12 cellular contexts compared by ENCODE assay signal in genomic region chr1:144560057-144560716, GRCh38. TPM values are rescaled to one million over a fixed set of nuclear protein-coding genes. Genes with fewer than 3 reads are reported as not detected.
A peak's percentile ranks its signal among the peaks of the same experiment; 100 is the strongest.
DNase-seq lines count a peak whose midpoint lies in the region; ATAC-seq and TF ChIP-seq lines count a peak whose summit lies in the region.
"Not testable (repeated sequence)": the region's sequence is repeated elsewhere in the genome, so short reads cannot be mapped to it uniquely, and the experiment has no call there.
"Had no signal": no experiment of that assay in that cellular context is flagged by ENCODE, and none has a peak within 500 bp of the region (broad histone marks: within the 10 kb centered on the region; RNA-seq: fewer than 3 reads in every experiment).

No MANE protein-coding gene starts in this region.

- peak overlapping the region; percentile 73 for H3K4me3 Mint-ChIP-seq in MCF 10A (ENCODE audit: unreplicated experiment)
- H3K4me3 Mint-ChIP-seq in stimulated activated memory B cell treated with anti-CD40 and anti-IgM and Interleukin-4, amounts not matched to agents 10 μg/mL and 1 μg/mL and 100 μg/mL, for 72 hours, result peak overlapping the region; percentile 41

- POLR2A ChIA-PET in MCF 10A (lab: Yijun Ruan, JAX), result interaction anchor here (0.9 to 1.4 kb wide), 2 partner anchors 8 to 9 kb away, joined by 3 to 12 read pairs; no protein-coding TSS in a partner anchor

- ATAC-seq in GM21423 (IDR thresholded peaks at IDR 0.05; ENCODE audit: unreplicated experiment), result peak; percentile 94
- ATAC-seq in HG03039 (IDR thresholded peaks at IDR 0.05; ENCODE audit: unreplicated experiment), result peak; percentile 92
- peak; percentile 97 for ATAC-seq in stimulated activated memory B cell treated with anti-CD40 and anti-IgM and Interleukin-4, amounts not matched to agents 10 μg/mL and 1 μg/mL and 100 μg/mL, for 72 hours

- intact Hi-C loops in MCF 10A (cut with micrococcal nuclease), result not testable (repeated sequence)

- BruUV-seq in MCF 10A (replicated peaks; lab: Mats Ljungman, UMichigan), result TSS peak; percentile 99

- H3K36me3 Mint-ChIP-seq in MCF 10A (ENCODE audit: insufficient read depth, unreplicated experiment); stimulated activated memory B cell treated with anti-CD40 and anti-IgM and Interleukin-4, amounts not matched to agents 10 μg/mL and 1 μg/mL and 100 μg/mL, for 72 hours: not testable (repeated sequence)

- H2AK5ac ChIP-seq in mesenchymal stem cell (ENCODE audit: low read length, severe bottlenecking), result not testable (repeated sequence)

- not testable (repeated sequence) for H3K23ac ChIP-seq in mesenchymal stem cell (ENCODE audit: low read length in 2 of 2)

- H2BK12ac ChIP-seq in mesenchymal stem cell (ENCODE audit: low read length in 2 of 2), result not testable (repeated sequence)

- not testable (repeated sequence) for H3K4ac ChIP-seq in mesenchymal stem cell (ENCODE audit: low read depth in 1 of 2, low read length in 2 of 2)

- not testable (repeated sequence) for H3K9me3 ChIP-seq in ES-I3 (ENCODE audit: control insufficient read depth, insufficient read depth, low read length); mesenchymal stem cell (ENCODE audit: control insufficient read depth, low read length)

- not testable (repeated sequence) for H2BK120ac ChIP-seq in mesenchymal stem cell (ENCODE audit: low read depth, low read length)

- CTCF ChIA-PET in MCF 10A (lab: Yijun Ruan, JAX), result not testable (repeated sequence)

- H3K79me1 ChIP-seq in mesenchymal stem cell (replicated peaks; ENCODE audit: low read length, poor library complexity, severe bottlenecking), result not testable (repeated sequence)

- H2AFZ ChIP-seq in mesenchymal stem cell (ENCODE audit: low read depth, low read length), result not testable (repeated sequence)

- not testable (repeated sequence) for H3K9me3 Mint-ChIP-seq in MCF 10A (ENCODE audit: unreplicated experiment); stimulated activated memory B cell treated with anti-CD40 and anti-IgM and Interleukin-4, amounts not matched to agents 10 μg/mL and 1 μg/mL and 100 μg/mL, for 72 hours

- H3K36me3 ChIP-seq in ES-I3 (ENCODE audit: insufficient read depth, low read length); mesenchymal stem cell (ENCODE audit: control insufficient read depth in 1 of 2, insufficient read depth in 2 of 2, low read depth in 1 of 2, low read length in 2 of 2): not testable (repeated sequence)

- H3K9ac ChIP-seq in ES-I3 (ENCODE audit: low read depth, low read length), result 0 out of 2 replicates have a peak overlapping the region, but pooled peaks have one; percentile 15
- H3K9ac ChIP-seq in mesenchymal stem cell (ENCODE audit: low read length), result not testable (repeated sequence)

- not testable (repeated sequence) for H2BK15ac ChIP-seq in mesenchymal stem cell (ENCODE audit: low read depth, poor library complexity, severe bottlenecking)

- not testable (repeated sequence) for H3K4me1 ChIP-seq in ES-I3 (ENCODE audit: insufficient read depth, low read length); mesenchymal stem cell (ENCODE audit: control insufficient read depth, insufficient read depth, low read depth, low read length)

- not testable (repeated sequence) for H3K18ac ChIP-seq in mesenchymal stem cell (ENCODE audit: low read depth in 1 of 2, low read length in 2 of 2)

- H3K27ac Mint-ChIP-seq in MCF 10A (ENCODE audit: low read depth, unreplicated experiment), result peak overlapping the region; percentile 100
- peak overlapping the region; percentile 98 for H3K27ac Mint-ChIP-seq in stimulated activated memory B cell treated with anti-CD40 and anti-IgM and Interleukin-4, amounts not matched to agents 10 μg/mL and 1 μg/mL and 100 μg/mL, for 72 hours

- not testable (repeated sequence) for H3K27me3 Mint-ChIP-seq in MCF 10A (ENCODE audit: insufficient read depth, unreplicated experiment); stimulated activated memory B cell treated with anti-CD40 and anti-IgM and Interleukin-4, amounts not matched to agents 10 μg/mL and 1 μg/mL and 100 μg/mL, for 72 hours

- peak; percentile 25 for DNase-seq in MV-4-11 (lab: John Stamatoyannopoulos, UW)
- DNase-seq in activated CD4-positive, alpha-beta T cell treated with anti-CD3 and anti-CD28 coated beads for 48 hours, result peak; percentile 67
- not testable (repeated sequence) for DNase-seq in MCF 10A (ENCODE audit: unreplicated experiment); mesenchymal stem cell

- H3K27ac ChIP-seq in mesenchymal stem cell (ENCODE audit: low read length, poor library complexity, severe bottlenecking), result not testable (repeated sequence)

- peak overlapping the region; percentile 39 for H3K4me2 ChIP-seq in mesenchymal stem cell (ENCODE audit: low read length, poor library complexity, severe bottlenecking)

- not testable (repeated sequence) for H4K91ac ChIP-seq in mesenchymal stem cell (ENCODE audit: low read length)

- H3K14ac ChIP-seq in mesenchymal stem cell (ENCODE audit: low read length in 2 of 2), result not testable (repeated sequence)

- H2BK5ac ChIP-seq in mesenchymal stem cell (ENCODE audit: low read depth, low read length, poor library complexity, severe bottlenecking), result not testable (repeated sequence)

- H4K8ac ChIP-seq in mesenchymal stem cell (ENCODE audit: low read length), result not testable (repeated sequence)

- H3K27me3 ChIP-seq in mesenchymal stem cell (ENCODE audit: control insufficient read depth in 1 of 2, insufficient read depth in 1 of 2, low read length in 2 of 2), result not testable (repeated sequence)

- not testable (repeated sequence) for H3K4me1 Mint-ChIP-seq in MCF 10A (ENCODE audit: insufficient read depth, unreplicated experiment)
- H3K4me1 Mint-ChIP-seq in stimulated activated memory B cell treated with anti-CD40 and anti-IgM and Interleukin-4, amounts not matched to agents 10 μg/mL and 1 μg/mL and 100 μg/mL, for 72 hours, result peaks cover 12% of the 10 kb centered on the region

- not testable (repeated sequence) for H3K4me3 ChIP-seq in mesenchymal stem cell (ENCODE audit: insufficient read depth in 1 of 2, low read depth in 1 of 2, low read length in 2 of 2)

- TF ChIP-seq CTCF in MCF 10A (IDR thresholded peaks at IDR 0.05; ENCODE audit: unreplicated experiment), result not testable (repeated sequence)

- WGBS in mesenchymal stem cell, result no CpG with 5 or more reads among the region's 32 CpGs

RNA-seq across cellular contexts. Expression of gene PPIAL4F, which starts 32.5 kb away (rescaled TPM):
- total RNA-seq in MCF 10A (2022), result not detected in 2 replicates
- polyA plus RNA-seq in mesenchymal stem cell (2013, experiment 1 of 2), result not detected
- polyA plus RNA-seq in mesenchymal stem cell (2013, experiment 2 of 2), result not detected
- total RNA-seq: ascending aorta, liver, tibial nerve had no signal
- polyA plus RNA-seq: liver, small intestine had no signal
